In the genomic region with DNA sequence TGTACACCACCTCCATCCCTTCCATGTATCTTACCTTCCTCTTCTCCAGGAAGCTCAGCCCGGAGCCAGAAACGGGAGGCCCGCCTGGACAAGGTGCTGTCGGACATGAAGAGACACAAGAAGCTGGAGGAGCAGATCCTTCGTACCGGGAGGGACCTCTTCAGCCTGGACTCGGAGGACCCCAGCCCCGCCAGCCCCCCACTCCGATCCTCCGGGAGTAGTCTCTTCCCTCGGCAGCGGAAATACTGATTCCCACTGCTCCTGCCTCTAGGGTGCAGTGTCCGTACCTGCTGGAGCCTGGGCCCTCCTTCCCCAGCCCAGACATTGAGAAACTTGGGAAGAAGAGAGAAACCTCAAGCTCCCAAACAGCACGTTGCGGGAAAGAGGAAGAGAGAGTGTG, we compare ENCODE assay signal across 9 cellular contexts. TPM values are rescaled to one million over a fixed set of nuclear protein-coding genes. Genes with fewer than 3 reads are reported as not detected.
A peak's percentile ranks its signal among the peaks of the same experiment; 100 is the strongest.
DNase-seq lines count a peak whose midpoint lies in the region; ATAC-seq, FAIRE-seq and TF ChIP-seq lines count a peak whose summit lies in the region.
"Had no signal": no experiment of that assay in that cellular context is flagged by ENCODE, and none has a peak within 500 bp of the region (broad histone marks: within the 10 kb centered on the region; RNA-seq: fewer than 3 reads in every experiment).

No MANE protein-coding gene starts in this region.

- no peaks in the 10 kb centered on the region for H3K9me3 Mint-ChIP-seq in T-helper 2 cell treated with Interferon-gamma antibody and Interleukin-4, amounts not matched to agents 5 μg/mL and 100 μg/mL, for 36 hours
- no peaks in the 10 kb centered on the region for H3K9me3 Mint-ChIP-seq in activated B cell treated with CpG ODN at 0.5 μM for 24 hours
- H3K9me3 Mint-ChIP-seq in stimulated activated naive CD8-positive, alpha-beta T cell treated with anti-CD3 and anti-CD28 coated beads, Interleukin-15, amount 100 ng/mL, for 72 hours: no peaks in the 10 kb centered on the region

- H3K27ac Mint-ChIP-seq in T-helper 2 cell treated with Interferon-gamma antibody and Interleukin-4, amounts not matched to agents 5 μg/mL and 100 μg/mL, for 36 hours: peak overlapping the region; percentile 88
- peak overlapping the region; percentile 94 for H3K27ac Mint-ChIP-seq in activated B cell treated with CpG ODN at 0.5 μM for 24 hours
- H3K27ac Mint-ChIP-seq in stimulated activated naive CD8-positive, alpha-beta T cell treated with anti-CD3 and anti-CD28 coated beads, Interleukin-15, amount 100 ng/mL, for 72 hours: peak overlapping the region in 1 of 2 donors; percentile 90

- peak overlapping the region; percentile 98 for H3K4me3 Mint-ChIP-seq in T-helper 2 cell treated with Interferon-gamma antibody and Interleukin-4, amounts not matched to agents 5 μg/mL and 100 μg/mL, for 36 hours
- peak overlapping the region; percentile 95 for H3K4me3 Mint-ChIP-seq in activated B cell treated with CpG ODN at 0.5 μM for 24 hours
- peak overlapping the region; percentile 93 to 97 for H3K4me3 Mint-ChIP-seq in stimulated activated naive CD8-positive, alpha-beta T cell treated with anti-CD3 and anti-CD28 coated beads, Interleukin-15, amount 100 ng/mL, for 72 hours

- CTCF ChIA-PET in activated B cell treated with CpG ODN at 0.5 μM for 24 hours (lab: Charles Lee): interaction anchor here (2.1 to 4.5 kb wide), 2 partner anchors 12 to 28 kb away, joined by 8 to 24 read pairs; no protein-coding TSS in a partner anchor

- intact Hi-C loops in activated B cell treated with CpG ODN at 0.5 μM for 24 hours (cut with micrococcal nuclease): loop anchor here (5.0 kb wide), 1 partner anchor 1358 kb away; no protein-coding TSS in a partner anchor

- no peak for ATAC-seq in activated B cell treated with CpG ODN at 0.5 μM for 24 hours (ENCODE audit: low read depth)
- ATAC-seq in stimulated activated naive CD8-positive, alpha-beta T cell treated with anti-CD3 and anti-CD28 coated beads, Interleukin-15, amount 100 ng/mL, for 72 hours: no peak
- no peak for ATAC-seq in HG02981 (IDR thresholded peaks at IDR 0.05; ENCODE audit: unreplicated experiment)

- peaks cover 45% of the 10 kb centered on the region for H3K36me3 Mint-ChIP-seq in T-helper 2 cell treated with Interferon-gamma antibody and Interleukin-4, amounts not matched to agents 5 μg/mL and 100 μg/mL, for 36 hours (ENCODE audit: low read depth)
- peaks cover 39% of the 10 kb centered on the region for H3K36me3 Mint-ChIP-seq in activated B cell treated with CpG ODN at 0.5 μM for 24 hours (ENCODE audit: low read depth)

- no peak for FAIRE-seq in frontal cortex (lab: Jason Lieb, UNC)

- POLR2A ChIA-PET in activated B cell treated with CpG ODN at 0.5 μM for 24 hours (lab: Charles Lee): interaction anchor here (0.6 to 8.2 kb wide), 8 partner anchors 11 to 154 kb away, joined by 3 to 147 read pairs (median 6); partner anchors contain the start of genes KIF22, MAZ and TAOK2

- H3K4me3 ChIP-seq in fibroblast of villous mesenchyme (ENCODE audit: low read depth, low read length): peak overlapping the region; percentile 3

- no peak for DNase-seq in T-helper 2 cell treated with Interferon-gamma antibody and Interleukin-4, amounts not matched to agents 5 μg/mL and 100 μg/mL, for 36 hours (ENCODE audit: low spot score)
- DNase-seq in T-helper 2 cell: no peak
- DNase-seq in activated B cell treated with CpG ODN at 0.5 μM for 24 hours: no peak
- DNase-seq in fibroblast of villous mesenchyme (ENCODE audit: low read depth): no peak
- DNase-seq in stimulated activated naive CD8-positive, alpha-beta T cell treated with anti-CD3 and anti-CD28 coated beads, Interleukin-15, amount 100 ng/mL, for 72 hours: no peak
- DNase-seq in frontal cortex (ENCODE audit: low spot score in 2 of 2): no peak
- no peak for DNase-seq in islet precursor cell
- DNase-seq: COR-L47 had no signal

- H3K4me1 Mint-ChIP-seq in T-helper 2 cell treated with Interferon-gamma antibody and Interleukin-4, amounts not matched to agents 5 μg/mL and 100 μg/mL, for 36 hours (ENCODE audit: low read depth): peaks cover 40% of the 10 kb centered on the region
- H3K4me1 Mint-ChIP-seq in activated B cell treated with CpG ODN at 0.5 μM for 24 hours: peaks cover 74% of the 10 kb centered on the region
- H3K4me1 Mint-ChIP-seq in stimulated activated naive CD8-positive, alpha-beta T cell treated with anti-CD3 and anti-CD28 coated beads, Interleukin-15, amount 100 ng/mL, for 72 hours: peaks cover 78% of the 10 kb centered on the region

- H3K27me3 Mint-ChIP-seq in T-helper 2 cell treated with Interferon-gamma antibody and Interleukin-4, amounts not matched to agents 5 μg/mL and 100 μg/mL, for 36 hours (ENCODE audit: low read depth): no peaks in the 10 kb centered on the region
- H3K27me3 Mint-ChIP-seq in activated B cell treated with CpG ODN at 0.5 μM for 24 hours: no peaks in the 10 kb centered on the region
- no peaks in the 10 kb centered on the region for H3K27me3 Mint-ChIP-seq in stimulated activated naive CD8-positive, alpha-beta T cell treated with anti-CD3 and anti-CD28 coated beads, Interleukin-15, amount 100 ng/mL, for 72 hours

- TF ChIP-seq CTCF in activated B cell treated with CpG ODN at 0.5 μM for 24 hours (IDR thresholded peaks at IDR 0.05): no peak
- no peak for TF ChIP-seq CTCF in fibroblast of villous mesenchyme (IDR thresholded peaks at IDR 0.05; ENCODE audit: insufficient read depth, low read depth, low read length)

RNA-seq across cellular contexts. Expression of gene MVP, which starts 0.8 kb away (rescaled TPM):
- total RNA-seq in activated B cell treated with CpG ODN at 0.5 μM for 24 hours: 177 and 179 TPM in 2 replicates
- total RNA-seq in fibroblast of villous mesenchyme: 211 and 250 TPM in 2 replicates
- total RNA-seq in frontal cortex: 4.5 TPM

RNA-seq across cellular contexts. Expression of gene PAGR1, which starts 3.6 kb away (rescaled TPM):
- total RNA-seq in activated B cell treated with CpG ODN at 0.5 μM for 24 hours: 18.6 and 20.3 TPM in 2 replicates
- 20.3 and 20.7 TPM in 2 replicates for total RNA-seq in fibroblast of villous mesenchyme
- total RNA-seq in frontal cortex: 11.8 TPM

RNA-seq across cellular contexts. Expression of gene PRRT2, which starts 7.5 kb away (rescaled TPM):
- total RNA-seq in activated B cell treated with CpG ODN at 0.5 μM for 24 hours: 0.11 and 0.54 TPM in 2 replicates
- total RNA-seq in fibroblast of villous mesenchyme: 3.0 and 3.2 TPM in 2 replicates
- total RNA-seq in frontal cortex: 15.9 TPM

RNA-seq across cellular contexts. Expression of gene MAZ, which starts 13.2 kb away (rescaled TPM):
- total RNA-seq in activated B cell treated with CpG ODN at 0.5 μM for 24 hours (172 and 187 TPM in 2 replicates), fibroblast of villous mesenchyme (166 and 269 TPM in 2 replicates), frontal cortex (373 TPM)

RNA-seq across cellular contexts. Expression of gene KIF22, which starts 29.0 kb away (rescaled TPM):
- total RNA-seq in activated B cell treated with CpG ODN at 0.5 μM for 24 hours (33.1 and 40.1 TPM in 2 replicates), fibroblast of villous mesenchyme (32.5 and 45.3 TPM in 2 replicates), frontal cortex (37.1 TPM)

Comparison
In these comparisons a context has a peak if more than half of its experiments do, and no peak if none do; other contexts are left out.
1. RNA of gene MVP, which starts 0.8 kb away (total RNA-seq): 211 to 250 TPM in fibroblast of villous mesenchyme and 177 to 179 TPM in activated B cell treated with CpG ODN at 0.5 μM for 24 hours; 4.5 TPM in frontal cortex (single experiment); every median in the first group is over 10 times any median in the second.
2. Peak in every context shown above with its lines, with median percentiles within 50 percentile points of each other: H3K4me3 Mint-ChIP-seq.